In the genomic region with DNA sequence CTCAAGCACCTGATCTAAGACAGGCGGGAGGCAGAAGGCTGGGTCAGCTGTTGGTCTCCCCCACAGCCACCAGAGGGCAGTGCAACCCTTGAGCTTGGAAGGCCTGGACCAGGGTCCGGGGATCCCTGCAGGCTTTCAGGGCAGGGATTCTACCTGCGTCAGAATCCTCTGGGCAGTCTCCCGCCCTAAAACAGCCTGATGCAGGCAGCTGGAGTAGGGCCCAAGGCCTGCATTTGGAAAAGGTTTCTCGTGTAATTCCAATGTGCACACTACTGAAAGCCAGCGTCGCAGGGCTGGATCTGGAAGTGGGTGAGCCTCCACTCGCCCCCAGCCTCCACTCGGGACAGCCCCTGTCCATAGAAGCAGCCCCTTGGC, we compare ENCODE assay signal across 9 cellular contexts. TPM values are rescaled to one million over a fixed set of nuclear protein-coding genes. Genes with fewer than 3 reads are reported as not detected.
DNase-seq lines count a peak whose midpoint lies in the region; ATAC-seq and TF ChIP-seq lines count a peak whose summit lies in the region.
"Had no signal": no experiment of that assay in that cellular context is flagged by ENCODE, and none has a peak within 500 bp of the region (broad histone marks: within the 10 kb centered on the region; RNA-seq: fewer than 3 reads in every experiment).

No MANE protein-coding gene starts in this region.

- no peak overlapping the region for H3K4me3 Mint-ChIP-seq in activated CD8-positive, alpha-beta T cell treated with anti-CD3 and anti-CD28 coated beads, Interleukin-2, amount 10 ng/mL, durations not matched to agents 7 days and 5 days
- no peak overlapping the region for H3K4me3 Mint-ChIP-seq in effector memory CD8-positive, alpha-beta T cell
- H3K4me3 Mint-ChIP-seq in mesothelial cell of epicardium: no peak overlapping the region
- H3K4me3 Mint-ChIP-seq: T-helper 1 cell treated with Interleukin-12 subunit alpha and Interleukin-12 subunit beta and Interleukin-4 antibody, amounts not matched to agents 30 μg/mL and 1 μg/mL, for 36 hours had no signal

- peak; percentile 19 for DNase-seq in DMS114 treated with DMSO at 0.1 percent for 48 hours (lab: John Stamatoyannopoulos, UW; ENCODE audit: unreplicated experiment)
- DNase-seq in NCI-H510A (lab: John Stamatoyannopoulos, UW): peak; percentile 28
- peak; percentile 73 for DNase-seq in activated CD8-positive, alpha-beta T cell treated with anti-CD3 and anti-CD28 coated beads, Interleukin-2, amount 10 ng/mL, durations not matched to agents 7 days and 5 days
- peak; percentile 59 to 62 (median 60) for DNase-seq in effector memory CD8-positive, alpha-beta T cell
- DNase-seq in mesothelial cell of epicardium (ENCODE audit: low spot score in 2 of 2, unreplicated experiment in 2 of 2): peak; percentile 54 to 85
- peak; percentile 18 to 45 for DNase-seq in stimulated activated CD8-positive, alpha-beta memory T cell treated with anti-CD3 and anti-CD28 coated beads, Interleukin-7, amount 100 ng/mL, for 1 hour (ENCODE audit: low read depth in 2 of 2)

- H3K4me1 Mint-ChIP-seq in activated CD8-positive, alpha-beta T cell treated with anti-CD3 and anti-CD28 coated beads, Interleukin-2, amount 10 ng/mL, durations not matched to agents 7 days and 5 days (ENCODE audit: low read depth): no peaks in the 10 kb centered on the region
- peaks cover 9 to 10% of the 10 kb centered on the region in 2 donors for H3K4me1 Mint-ChIP-seq in effector memory CD8-positive, alpha-beta T cell (ENCODE audit: low read depth in 2 of 2)
- H3K4me1 Mint-ChIP-seq in mesothelial cell of epicardium: no peaks in the 10 kb centered on the region

- no peaks in the 10 kb centered on the region for H3K9me3 Mint-ChIP-seq in activated CD8-positive, alpha-beta T cell treated with anti-CD3 and anti-CD28 coated beads, Interleukin-2, amount 10 ng/mL, durations not matched to agents 7 days and 5 days (ENCODE audit: insufficient read depth)
- H3K9me3 Mint-ChIP-seq in effector memory CD8-positive, alpha-beta T cell: no peaks in the 10 kb centered on the region
- H3K9me3 Mint-ChIP-seq in mesothelial cell of epicardium: no peaks in the 10 kb centered on the region
- H3K9me3 Mint-ChIP-seq: T-helper 1 cell treated with Interleukin-12 subunit alpha and Interleukin-12 subunit beta and Interleukin-4 antibody, amounts not matched to agents 30 μg/mL and 1 μg/mL, for 36 hours had no signal

- H3K27ac Mint-ChIP-seq in activated CD8-positive, alpha-beta T cell treated with anti-CD3 and anti-CD28 coated beads, Interleukin-2, amount 10 ng/mL, durations not matched to agents 7 days and 5 days: no peak overlapping the region
- peak overlapping the region in 1 of 2 donors; percentile 89 for H3K27ac Mint-ChIP-seq in effector memory CD8-positive, alpha-beta T cell
- H3K27ac Mint-ChIP-seq in mesothelial cell of epicardium: peak overlapping the region; percentile 39
- H3K27ac Mint-ChIP-seq: T-helper 1 cell treated with Interleukin-12 subunit alpha and Interleukin-12 subunit beta and Interleukin-4 antibody, amounts not matched to agents 30 μg/mL and 1 μg/mL, for 36 hours had no signal

- POLR2A ChIA-PET in activated CD8-positive, alpha-beta T cell treated with anti-CD3 and anti-CD28 coated beads, Interleukin-2, amount 10 ng/mL, durations not matched to agents 7 days and 5 days (lab: Charles Lee): interaction anchor here (1.3 kb wide), 1 partner anchor 42 kb away, joined by 6 read pairs; no protein-coding TSS in a partner anchor

- TF ChIP-seq CTCF in mesothelial cell of epicardium (IDR thresholded peaks at IDR 0.05; ENCODE audit: unreplicated experiment): peak; percentile 79

- ATAC-seq in HG02642 (IDR thresholded peaks at IDR 0.05; ENCODE audit: poor library complexity, unreplicated experiment) (peak; percentile 73), HG02870 (IDR thresholded peaks at IDR 0.05; ENCODE audit: unreplicated experiment) (no peak)
- ATAC-seq in activated CD8-positive, alpha-beta T cell treated with anti-CD3 and anti-CD28 coated beads, Interleukin-2, amount 10 ng/mL, durations not matched to agents 7 days and 5 days: peak; percentile 75
- peak; percentile 94 for ATAC-seq in effector memory CD8-positive, alpha-beta T cell (replicated peaks)

- no peaks in the 10 kb centered on the region for H3K27me3 Mint-ChIP-seq in activated CD8-positive, alpha-beta T cell treated with anti-CD3 and anti-CD28 coated beads, Interleukin-2, amount 10 ng/mL, durations not matched to agents 7 days and 5 days (ENCODE audit: low read depth)
- H3K27me3 Mint-ChIP-seq in effector memory CD8-positive, alpha-beta T cell: no peaks in the 10 kb centered on the region
- H3K27me3 Mint-ChIP-seq in mesothelial cell of epicardium (ENCODE audit: low read depth): no peaks in the 10 kb centered on the region

- CTCF ChIA-PET in activated CD8-positive, alpha-beta T cell treated with anti-CD3 and anti-CD28 coated beads, Interleukin-2, amount 10 ng/mL, durations not matched to agents 7 days and 5 days (lab: Charles Lee): interaction anchor here (0.7 to 7.0 kb wide), 15 partner anchors 8 to 571 kb away, joined by 3 to 106 read pairs (median 5); a partner anchor contains a TSS

- H3K36me3 Mint-ChIP-seq in activated CD8-positive, alpha-beta T cell treated with anti-CD3 and anti-CD28 coated beads, Interleukin-2, amount 10 ng/mL, durations not matched to agents 7 days and 5 days (ENCODE audit: low read depth): peaks cover 6% of the 10 kb centered on the region
- peaks cover 19% of the 10 kb centered on the region for H3K36me3 Mint-ChIP-seq in effector memory CD8-positive, alpha-beta T cell (ENCODE audit: insufficient read depth)
- peaks cover 14% of the 10 kb centered on the region for H3K36me3 Mint-ChIP-seq in mesothelial cell of epicardium

RNA-seq across cellular contexts. Expression of a gene that starts 31.8 kb away (rescaled TPM):
- 10 to 100 TPM; 46.2 to 48.4 TPM for total RNA-seq in activated CD8-positive, alpha-beta T cell treated with anti-CD3 and anti-CD28 coated beads, Interleukin-2, amount 10 ng/mL, durations not matched to agents 7 days and 5 days
- 29.9 to 33.6 TPM (median 31.7 TPM) in 3 replicates for total RNA-seq in mesothelial cell of epicardium

Comparison
In these comparisons a context has a peak if more than half of its experiments do, and no peak if none do; other contexts are left out.
1. DNase-seq: peak in every context shown above with its lines; median percentile 73 in activated CD8-positive, alpha-beta T cell treated with anti-CD3 and anti-CD28 coated beads, Interleukin-2, amount 10 ng/mL, durations not matched to agents 7 days and 5 days; 70 in mesothelial cell of epicardium; 60 in effector memory CD8-positive, alpha-beta T cell; 32 in stimulated activated CD8-positive, alpha-beta memory T cell treated with anti-CD3 and anti-CD28 coated beads, Interleukin-7, amount 100 ng/mL, for 1 hour; 28 in NCI-H510A; 19 in DMS114 treated with DMSO at 0.1 percent for 48 hours.